ENCODE assay signal across 10 cellular contexts in the genomic region with DNA sequence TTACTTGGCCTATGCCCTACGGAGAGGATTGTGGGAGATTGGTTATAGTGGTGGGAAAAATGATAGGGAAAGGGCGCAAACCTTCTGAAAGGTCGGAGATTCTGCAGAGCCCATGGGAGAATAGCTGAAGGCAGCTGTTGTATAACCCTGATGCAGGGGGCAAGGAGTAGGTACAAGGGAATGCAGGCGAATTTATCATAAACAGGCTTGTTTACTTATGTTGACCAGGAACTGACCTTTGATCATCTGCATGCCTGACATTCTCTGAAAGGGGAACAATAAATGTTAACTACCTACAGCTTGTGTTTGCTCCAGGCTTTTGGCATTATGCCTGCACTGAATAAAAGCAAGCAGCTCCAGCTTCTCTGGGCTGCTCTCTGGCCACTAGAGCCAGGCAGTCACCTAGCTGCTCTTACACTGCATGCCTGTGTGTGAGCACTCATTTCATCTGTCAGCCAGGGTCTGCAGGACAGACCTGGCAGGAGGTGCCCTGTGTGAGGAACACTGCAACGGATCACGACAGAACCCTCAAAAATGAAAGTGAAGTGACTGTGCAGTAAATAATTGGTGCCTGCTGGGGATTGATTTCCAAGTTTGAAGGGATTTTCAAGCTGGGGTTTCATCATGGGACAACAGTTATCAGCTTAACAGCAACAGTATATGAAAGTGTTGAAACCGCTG. TPM values are rescaled to one million over a fixed set of nuclear protein-coding genes. Genes with fewer than 3 reads are reported as not detected.
DNase-seq lines count a peak whose midpoint lies in the region; ATAC-seq and TF ChIP-seq lines count a peak whose summit lies in the region.
"Had no signal": no experiment of that assay in that cellular context is flagged by ENCODE, and none has a peak within 500 bp of the region (broad histone marks: within the 10 kb centered on the region; RNA-seq: fewer than 3 reads in every experiment).

No MANE protein-coding gene starts in this region.

- H3K9me3 ChIP-seq in mucosa of descending colon: no peaks in the 10 kb centered on the region
- H3K9me3 ChIP-seq: thyroid gland had no signal

- DNase-seq in CD1c-positive myeloid dendritic cell (ENCODE audit: extremely low spot score) (peak; percentile 51), astrocyte of the hippocampus (ENCODE audit: low read depth, low spot score) (peak; percentile 34), mucosa of descending colon (peak in 2 of 3 donors; percentile 57 to 81), NCI-H1694 treated with DMSO at 0.1 percent for 48 hours (lab: John Stamatoyannopoulos, UW) (no peak), HUDEP-2 (lab: John Stamatoyannopoulos, UW; ENCODE audit: unreplicated experiment in 76 of 76) (no peak)
- DNase-seq: activated CD4-positive, alpha-beta T cell treated with anti-CD3 and anti-CD28 coated beads, Interleukin-2, amount 50 U/mL, for 48 hours; thyroid gland had no signal

- no peak overlapping the region for H3K4me3 ChIP-seq in mucosa of descending colon
- H3K4me3 ChIP-seq: thyroid gland had no signal

- no peaks in the 10 kb centered on the region for H3K36me3 ChIP-seq in mucosa of descending colon (ENCODE audit: low read depth)
- H3K36me3 ChIP-seq: thyroid gland had no signal

- H3K4me1 ChIP-seq in mucosa of descending colon (ENCODE audit: low read depth): peaks cover 48% of the 10 kb centered on the region
- H3K4me1 ChIP-seq: thyroid gland had no signal

- ATAC-seq in HG02798 (IDR thresholded peaks at IDR 0.05; ENCODE audit: poor library complexity, unreplicated experiment) (peak; percentile 49), mucosa of descending colon (peak; percentile 63), HG03460 (IDR thresholded peaks at IDR 0.05; ENCODE audit: unreplicated experiment) (no peak), HG03521 (IDR thresholded peaks at IDR 0.05; ENCODE audit: unreplicated experiment) (no peak)

- intact Hi-C loops in mucosa of descending colon (cut with DNase I, micrococcal nuclease): no loop called here

- TF ChIP-seq CTCF in mucosa of descending colon (IDR thresholded peaks at IDR 0.05): no peak

RNA-seq across cellular contexts. Expression of a gene that starts 31.1 kb away (rescaled TPM):
- total RNA-seq in mucosa of descending colon: 1 to 10 TPM in 2 of 3 donors, under 1 TPM in 1; 0.43 to 1.6 (median 1.1) TPM

RNA-seq across cellular contexts. Expression of a gene that starts 51.1 kb away (rescaled TPM):
- total RNA-seq in mucosa of descending colon: 10 to 100 TPM; 30.7 to 63.6 (median 51.0) TPM

Comparison
In these comparisons a context has a peak if more than half of its experiments do, and no peak if none do; other contexts are left out.
1. DNase-seq: peak in CD1c-positive myeloid dendritic cell (single experiment), astrocyte of the hippocampus (single experiment) and mucosa of descending colon (2 of 3); none in NCI-H1694 treated with DMSO at 0.1 percent for 48 hours (single experiment) and HUDEP-2 (0 of 76).
2. ATAC-seq: peak in HG02798 (single experiment) and mucosa of descending colon (single experiment); none in HG03460 (single experiment) and HG03521 (single experiment).